ENCODE assay signal across 12 cellular contexts in the genomic region with DNA sequence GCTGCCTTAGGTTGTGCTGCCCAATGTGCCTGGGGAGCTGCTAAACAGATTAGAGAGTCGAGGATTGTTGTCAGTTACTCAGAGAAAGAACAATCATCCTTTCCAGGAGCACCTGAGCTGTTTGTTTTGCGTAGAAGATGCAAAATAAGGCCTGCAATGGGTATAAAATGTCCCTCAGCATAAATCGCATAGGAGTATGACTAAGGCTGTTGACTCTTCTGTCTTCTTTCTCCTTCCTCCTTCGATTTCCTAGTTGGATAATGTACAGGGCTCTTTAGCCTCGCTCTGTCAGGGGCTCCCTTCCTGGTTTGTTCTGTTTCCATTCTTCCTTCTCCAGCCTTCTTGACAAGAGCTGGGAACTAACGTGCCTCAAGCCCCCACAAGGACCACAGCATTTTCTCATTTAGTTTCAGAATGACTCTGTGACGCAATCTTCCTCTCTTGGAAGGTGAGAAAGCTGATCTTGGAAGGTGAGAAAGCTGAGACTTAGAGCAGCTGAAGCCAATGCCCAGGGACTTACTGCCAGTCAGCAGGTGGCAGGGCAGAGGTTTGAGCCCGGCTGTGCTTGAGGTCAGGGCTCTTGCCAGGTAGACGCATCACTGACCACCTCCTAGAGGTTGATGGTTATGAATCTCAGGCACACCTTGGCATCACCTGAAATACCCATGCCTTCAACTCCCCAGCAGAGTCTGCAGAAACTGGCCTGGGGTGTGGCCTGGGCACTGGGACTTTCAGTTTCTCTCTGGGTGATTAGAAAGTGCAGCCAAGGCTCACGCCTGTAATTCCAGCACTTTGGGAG. TPM values are rescaled to one million over a fixed set of nuclear protein-coding genes. Genes with fewer than 3 reads are reported as not detected.
DNase-seq lines count a peak whose midpoint lies in the region; ATAC-seq, FAIRE-seq and TF ChIP-seq lines count a peak whose summit lies in the region.
"Not testable (repeated sequence)": the region's sequence is repeated elsewhere in the genome, so short reads cannot be mapped to it uniquely, and the experiment has no call there.
"Had no signal": no experiment of that assay in that cellular context is flagged by ENCODE, and none has a peak within 500 bp of the region (broad histone marks: within the 10 kb centered on the region; RNA-seq: fewer than 3 reads in every experiment).

No MANE protein-coding gene starts in this region.

- CTCF ChIA-PET in H1 (lab: Charles Lee; ENCODE audit: partially characterized antibody): not testable (repeated sequence)

- TF ChIP-seq EP300 in H1 (IDR thresholded peaks at IDR 0.05; ENCODE audit: borderline replicate concordance in 1 of 2, low read depth in 2 of 2, low read length in 2 of 2): not testable (repeated sequence)

- H2BK15ac ChIP-seq in H1 (ENCODE audit: low read length): not testable (repeated sequence)

- H3K4me1 Mint-ChIP-seq in T-helper 2 cell treated with Interferon-gamma antibody and Interleukin-4, amounts not matched to agents 5 μg/mL and 100 μg/mL, for 36 hours (ENCODE audit: low read depth): peaks cover 18% of the 10 kb centered on the region
- peaks cover 34% of the 10 kb centered on the region for H3K4me1 Mint-ChIP-seq in stimulated activated memory B cell treated with anti-CD40 and anti-IgM and Interleukin-4, amounts not matched to agents 10 μg/mL and 1 μg/mL and 100 μg/mL, for 72 hours

- 90% methylated on average over 6 of the region's 10 CpGs; no CpG with 5 or more reads in 1 of the 2 experiments for WGBS in H1 (ENCODE audit: extremely low coverage in 1 of 2, insufficient coverage in 1 of 2, insufficient read length in 1 of 2, insufficient replicate concordance in 2 of 2, low coverage in 1 of 2, low lambda C conversion rate in 2 of 2, missing lambda C conversion rate in 1 of 2), 2 experiments

- not testable (repeated sequence) for DNase-seq in T-helper 2 cell treated with Interferon-gamma antibody and Interleukin-4, amounts not matched to agents 5 μg/mL and 100 μg/mL, for 36 hours (ENCODE audit: low spot score); H1 (ENCODE audit: low read depth in 1 of 2, low spot score in 2 of 2)

- not testable (repeated sequence) for H3K4me2 ChIP-seq in H1 (ENCODE audit: insufficient read depth in 1 of 2, low read depth in 2 of 2, low read length in 2 of 2)

- not testable (repeated sequence) for H3K18ac ChIP-seq in H1 (ENCODE audit: extremely low read depth, low read length)

- not testable (repeated sequence) for H3K36me3 ChIP-seq in H1 (ENCODE audit: control insufficient read depth in 2 of 4, insufficient read depth in 4 of 4, low read length in 3 of 4)

- not testable (repeated sequence) for TF ChIP-seq RAD21 in H1 (IDR thresholded peaks at IDR 0.05 in 1 of 2, conservative IDR thresholded peaks at IDR 0.05 in 1 of 2; ENCODE audit: low read depth in 2 of 2, low read length in 2 of 2)

- H3K9me3 ChIP-seq in H1 (ENCODE audit: insufficient read depth in 2 of 2, low read depth in 1 of 2, low read length in 1 of 2): not testable (repeated sequence)

- not testable (repeated sequence) for H3K56ac ChIP-seq in H1 (replicated peaks; ENCODE audit: insufficient read length, low read depth, low read length)

- not testable (repeated sequence) for H3K27me3 Mint-ChIP-seq in T-helper 2 cell treated with Interferon-gamma antibody and Interleukin-4, amounts not matched to agents 5 μg/mL and 100 μg/mL, for 36 hours (ENCODE audit: low read depth); stimulated activated memory B cell treated with anti-CD40 and anti-IgM and Interleukin-4, amounts not matched to agents 10 μg/mL and 1 μg/mL and 100 μg/mL, for 72 hours

- H3K4me1 ChIP-seq in H1 (replicated peaks in 1 of 4; ENCODE audit: control insufficient read depth in 3 of 4, insufficient read depth in 4 of 4, low read length in 3 of 4): not testable (repeated sequence)

- peak overlapping the region; percentile 54 for H3K27ac Mint-ChIP-seq in T-helper 2 cell treated with Interferon-gamma antibody and Interleukin-4, amounts not matched to agents 5 μg/mL and 100 μg/mL, for 36 hours
- peak overlapping the region; percentile 91 for H3K27ac Mint-ChIP-seq in stimulated activated memory B cell treated with anti-CD40 and anti-IgM and Interleukin-4, amounts not matched to agents 10 μg/mL and 1 μg/mL and 100 μg/mL, for 72 hours

- not testable (repeated sequence) for H2BK5ac ChIP-seq in H1 (ENCODE audit: low read depth, low read length)

- H3K9me3 Mint-ChIP-seq in T-helper 2 cell treated with Interferon-gamma antibody and Interleukin-4, amounts not matched to agents 5 μg/mL and 100 μg/mL, for 36 hours; stimulated activated memory B cell treated with anti-CD40 and anti-IgM and Interleukin-4, amounts not matched to agents 10 μg/mL and 1 μg/mL and 100 μg/mL, for 72 hours: not testable (repeated sequence)

- H3K79me2 ChIP-seq in H1 (ENCODE audit: control insufficient read depth in 1 of 2, insufficient read depth in 2 of 2, low read length in 2 of 2): not testable (repeated sequence)

- not testable (repeated sequence) for H3K79me1 ChIP-seq in H1 (ENCODE audit: low read depth, low read length)

- not testable (repeated sequence) for H3K23me2 ChIP-seq in H1 (ENCODE audit: low read depth, low read length)

- not testable (repeated sequence) for H4K91ac ChIP-seq in H1 (replicated peaks; ENCODE audit: insufficient read length, low read length)

- TF ChIP-seq CTCF in H1 (IDR thresholded peaks at IDR 0.05; ENCODE audit: control extremely low read depth in 1 of 3, insufficient read depth in 1 of 3, low read depth in 1 of 3, low read length in 3 of 3): not testable (repeated sequence)

- not testable (repeated sequence) for H3K4me3 ChIP-seq in H1 (ENCODE audit: extremely low read depth in 1 of 4, insufficient read depth in 2 of 4, low read depth in 3 of 4, low read length in 4 of 4)

- ATAC-seq in GM18502 (IDR thresholded peaks at IDR 0.05; ENCODE audit: poor library complexity, unreplicated experiment) (peak; percentile 57), GM19397 (IDR thresholded peaks at IDR 0.05; ENCODE audit: unreplicated experiment) (peak; percentile 59), GM21786 (IDR thresholded peaks at IDR 0.05; ENCODE audit: unreplicated experiment) (peak; percentile 60), HG03039 (IDR thresholded peaks at IDR 0.05; ENCODE audit: unreplicated experiment) (peak; percentile 32), HG03520 (IDR thresholded peaks at IDR 0.05; ENCODE audit: unreplicated experiment) (peak; percentile 50)
- ATAC-seq in stimulated activated memory B cell treated with anti-CD40 and anti-IgM and Interleukin-4, amounts not matched to agents 10 μg/mL and 1 μg/mL and 100 μg/mL, for 72 hours: peak; percentile 85

- H3K4ac ChIP-seq in H1 (replicated peaks; ENCODE audit: insufficient read length, low read depth, low read length): not testable (repeated sequence)

- H3K27me3 ChIP-seq in H1 (replicated peaks in 1 of 4; ENCODE audit: control insufficient read depth in 3 of 4, extremely low read depth in 1 of 4, insufficient read depth in 3 of 4, low read length in 3 of 4): not testable (repeated sequence)

- H3K23ac ChIP-seq in H1 (ENCODE audit: insufficient read length): not testable (repeated sequence)

- not testable (repeated sequence) for H4K5ac ChIP-seq in H1 (ENCODE audit: insufficient read length, low read depth, low read length)

- not testable (repeated sequence) for H2AFZ ChIP-seq in H1 (ENCODE audit: low read length)

- not testable (repeated sequence) for TF ChIP-seq POLR2A in H1 (IDR thresholded peaks at IDR 0.05; ENCODE audit: control extremely low read depth in 1 of 2, low read depth in 2 of 2, low read length in 2 of 2)

- not testable (repeated sequence) for H3K4me3 Mint-ChIP-seq in T-helper 2 cell treated with Interferon-gamma antibody and Interleukin-4, amounts not matched to agents 5 μg/mL and 100 μg/mL, for 36 hours
- peak overlapping the region; percentile 76 for H3K4me3 Mint-ChIP-seq in stimulated activated memory B cell treated with anti-CD40 and anti-IgM and Interleukin-4, amounts not matched to agents 10 μg/mL and 1 μg/mL and 100 μg/mL, for 72 hours

- FAIRE-seq in H1 (lab: Jason Lieb, UNC): not testable (repeated sequence)

- not testable (repeated sequence) for H3K9ac ChIP-seq in H1 (replicated peaks in 1 of 4; ENCODE audit: extremely low read depth in 1 of 4, low read depth in 3 of 4, low read length in 3 of 4)

- not testable (repeated sequence) for H3K36me3 Mint-ChIP-seq in T-helper 2 cell treated with Interferon-gamma antibody and Interleukin-4, amounts not matched to agents 5 μg/mL and 100 μg/mL, for 36 hours (ENCODE audit: low read depth); stimulated activated memory B cell treated with anti-CD40 and anti-IgM and Interleukin-4, amounts not matched to agents 10 μg/mL and 1 μg/mL and 100 μg/mL, for 72 hours

- H3K27ac ChIP-seq in H1 (ENCODE audit: low read depth, low read length): not testable (repeated sequence)

- H3K14ac ChIP-seq in H1 (ENCODE audit: insufficient read length): not testable (repeated sequence)

- POLR2A ChIA-PET in H1 (lab: Charles Lee; ENCODE audit: partially characterized antibody): interaction anchor here (1.7 kb wide), 1 partner anchor 10 kb away, joined by 5 read pairs; no protein-coding TSS in a partner anchor

- not testable (repeated sequence) for H2AK5ac ChIP-seq in H1 (ENCODE audit: low read depth, low read length)

- not testable (repeated sequence) for H4K8ac ChIP-seq in H1 (ENCODE audit: extremely low read depth, insufficient read depth, low read length)

- not testable (repeated sequence) for H2BK12ac ChIP-seq in H1 (ENCODE audit: low read depth, low read length)

- H4K20me1 ChIP-seq in H1 (replicated peaks in 1 of 2; ENCODE audit: control insufficient read depth in 1 of 2, insufficient read depth in 2 of 2, low read length in 2 of 2): not testable (repeated sequence)

- H2BK120ac ChIP-seq in H1 (replicated peaks; ENCODE audit: low read depth, low read length): not testable (repeated sequence)

- H2BK20ac ChIP-seq in H1 (ENCODE audit: low read length): not testable (repeated sequence)

RNA-seq across cellular contexts. Expression of gene SAA1, which starts 1.5 kb away (rescaled TPM):
- not detected in 2 replicates for total RNA-seq in H1 (2021; fragmentation: NEBNext Ultra II Directional; extraction: Animal tissue kit (Norgen Biotek cat#: 25700))
- 0.41 TPM in 1 of 2 replicates, not detected in the other for polyA plus RNA-seq in H1 (2011; rRNA removed)
- 0.21 TPM for polyA plus RNA-seq in H1 (2011; cell fraction: cytosol; rRNA removed)
- polyA plus RNA-seq in H1 (2011; cell fraction: nucleus; rRNA removed): 0.43 TPM
- polyA plus RNA-seq in H1 (2012, experiment 1 of 2): 0.32 to 0.37 TPM in 2 of 4 replicates, not detected in the others
- polyA plus RNA-seq in H1 (2012, experiment 2 of 2): 0.84 TPM
- polyA plus RNA-seq in H1 (2013, experiment 1 of 2): not detected
- not detected for polyA plus RNA-seq in H1 (2013, experiment 2 of 2)
- polyA minus RNA-seq in H1 (2011; rRNA and poly(A)+ RNA removed): not detected in 2 replicates
- polyA minus RNA-seq in H1 (2011; cell fraction: cytosol; rRNA and poly(A)+ RNA removed): not detected
- not detected for polyA minus RNA-seq in H1 (2011; cell fraction: nucleus; rRNA and poly(A)+ RNA removed)
- total RNA-seq: activated T-helper 1 cell treated with anti-CD3 and anti-CD28 coated beads, Interleukin-12 subunit alpha, Interleukin-12 subunit beta, Interleukin-2, Interleukin-4 antibody, amounts not matched to agents 30 ng/mL and 10 ng/mL and 1 ng/mL, durations not matched to agents 14 hours and 24 hours and 36 hours; endodermal cell; urinary bladder had no signal

RNA-seq across cellular contexts. Expression of gene SAA2, which starts 19.1 kb away (rescaled TPM):
- total RNA-seq in H1 (2021; fragmentation: NEBNext Ultra II Directional; extraction: Animal tissue kit (Norgen Biotek cat#: 25700)): not detected in 2 replicates
- polyA plus RNA-seq in H1 (2011; rRNA removed): not detected in 2 replicates
- polyA plus RNA-seq in H1 (2011; cell fraction: cytosol; rRNA removed): not detected
- polyA plus RNA-seq in H1 (2011; cell fraction: nucleus; rRNA removed): 0.27 TPM
- not detected in 4 replicates for polyA plus RNA-seq in H1 (2012, experiment 1 of 2)
- polyA plus RNA-seq in H1 (2012, experiment 2 of 2): not detected
- not detected for polyA plus RNA-seq in H1 (2013, experiment 1 of 2)
- not detected for polyA plus RNA-seq in H1 (2013, experiment 2 of 2)
- polyA minus RNA-seq in H1 (2011; rRNA and poly(A)+ RNA removed): not detected in 2 replicates
- not detected for polyA minus RNA-seq in H1 (2011; cell fraction: cytosol; rRNA and poly(A)+ RNA removed)
- not detected for polyA minus RNA-seq in H1 (2011; cell fraction: nucleus; rRNA and poly(A)+ RNA removed)
- total RNA-seq: activated T-helper 1 cell treated with anti-CD3 and anti-CD28 coated beads, Interleukin-12 subunit alpha, Interleukin-12 subunit beta, Interleukin-2, Interleukin-4 antibody, amounts not matched to agents 30 ng/mL and 10 ng/mL and 1 ng/mL, durations not matched to agents 14 hours and 24 hours and 36 hours; urinary bladder had no signal

RNA-seq across cellular contexts. Expression of gene SAA4, which starts 30.9 kb away (rescaled TPM):
- total RNA-seq in H1 (2021; fragmentation: NEBNext Ultra II Directional; extraction: Animal tissue kit (Norgen Biotek cat#: 25700)): not detected in 2 replicates
- not detected in 2 replicates for polyA plus RNA-seq in H1 (2011; rRNA removed)
- polyA plus RNA-seq in H1 (2011; cell fraction: cytosol; rRNA removed): not detected
- not detected for polyA plus RNA-seq in H1 (2011; cell fraction: nucleus; rRNA removed)
- polyA plus RNA-seq in H1 (2012, experiment 1 of 2): not detected in 4 replicates
- not detected for polyA plus RNA-seq in H1 (2012, experiment 2 of 2)
- polyA plus RNA-seq in H1 (2013, experiment 1 of 2): not detected
- polyA plus RNA-seq in H1 (2013, experiment 2 of 2): not detected
- not detected in 2 replicates for polyA minus RNA-seq in H1 (2011; rRNA and poly(A)+ RNA removed)
- polyA minus RNA-seq in H1 (2011; cell fraction: cytosol; rRNA and poly(A)+ RNA removed): not detected
- not detected for polyA minus RNA-seq in H1 (2011; cell fraction: nucleus; rRNA and poly(A)+ RNA removed)
- total RNA-seq: activated T-helper 1 cell treated with anti-CD3 and anti-CD28 coated beads, Interleukin-12 subunit alpha, Interleukin-12 subunit beta, Interleukin-2, Interleukin-4 antibody, amounts not matched to agents 30 ng/mL and 10 ng/mL and 1 ng/mL, durations not matched to agents 14 hours and 24 hours and 36 hours; endodermal cell; fibroblast of villous mesenchyme; urinary bladder had no signal

RNA-seq across cellular contexts. Expression of gene HPS5, which starts 54.4 kb away (rescaled TPM):
- total RNA-seq in H1 (2021; fragmentation: NEBNext Ultra II Directional; extraction: Animal tissue kit (Norgen Biotek cat#: 25700)): 16.7 and 18.5 TPM in 2 replicates
- polyA plus RNA-seq in H1 (2011; rRNA removed): 3.9 and 5.0 TPM in 2 replicates
- polyA plus RNA-seq in H1 (2011; cell fraction: cytosol; rRNA removed): 7.9 TPM
- polyA plus RNA-seq in H1 (2011; cell fraction: nucleus; rRNA removed): 4.8 TPM
- 7.5 to 12.8 TPM (median 10.5 TPM) in 4 replicates for polyA plus RNA-seq in H1 (2012, experiment 1 of 2)
- polyA plus RNA-seq in H1 (2012, experiment 2 of 2): 0.72 TPM
- polyA plus RNA-seq in H1 (2013, experiment 1 of 2): 8.1 TPM
- polyA plus RNA-seq in H1 (2013, experiment 2 of 2): 7.4 TPM
- 20.2 and 23.0 TPM in 2 replicates for polyA minus RNA-seq in H1 (2011; rRNA and poly(A)+ RNA removed)
- 11.0 TPM for polyA minus RNA-seq in H1 (2011; cell fraction: cytosol; rRNA and poly(A)+ RNA removed)
- polyA minus RNA-seq in H1 (2011; cell fraction: nucleus; rRNA and poly(A)+ RNA removed): 19.3 TPM

RNA-seq across cellular contexts. Expression of gene GTF2H1, which starts 54.8 kb away (rescaled TPM):
- 26.3 and 28.0 TPM in 2 replicates for total RNA-seq in H1 (2021; fragmentation: NEBNext Ultra II Directional; extraction: Animal tissue kit (Norgen Biotek cat#: 25700))
- 9.1 and 9.3 TPM in 2 replicates for polyA plus RNA-seq in H1 (2011; rRNA removed)
- 13.2 TPM for polyA plus RNA-seq in H1 (2011; cell fraction: cytosol; rRNA removed)
- 17.3 TPM for polyA plus RNA-seq in H1 (2011; cell fraction: nucleus; rRNA removed)
- 12.8 to 22.2 TPM (median 16.6 TPM) in 4 replicates for polyA plus RNA-seq in H1 (2012, experiment 1 of 2)
- 1.7 TPM for polyA plus RNA-seq in H1 (2012, experiment 2 of 2)
- 16.9 TPM for polyA plus RNA-seq in H1 (2013, experiment 1 of 2)
- polyA plus RNA-seq in H1 (2013, experiment 2 of 2): 16.1 TPM
- 21.8 and 34.5 TPM in 2 replicates for polyA minus RNA-seq in H1 (2011; rRNA and poly(A)+ RNA removed)
- polyA minus RNA-seq in H1 (2011; cell fraction: cytosol; rRNA and poly(A)+ RNA removed): 17.3 TPM
- 35.7 TPM for polyA minus RNA-seq in H1 (2011; cell fraction: nucleus; rRNA and poly(A)+ RNA removed)

Comparison
In these comparisons a context has a peak if more than half of its experiments do, and no peak if none do; other contexts are left out.
1. ATAC-seq: peak in every context shown above with its lines; median percentile 85 in stimulated activated memory B cell treated with anti-CD40 and anti-IgM and Interleukin-4, amounts not matched to agents 10 μg/mL and 1 μg/mL and 100 μg/mL, for 72 hours; 60 in GM21786; 59 in GM19397; 57 in GM18502; 50 in HG03520; 32 in HG03039.